In the genomic region with DNA sequence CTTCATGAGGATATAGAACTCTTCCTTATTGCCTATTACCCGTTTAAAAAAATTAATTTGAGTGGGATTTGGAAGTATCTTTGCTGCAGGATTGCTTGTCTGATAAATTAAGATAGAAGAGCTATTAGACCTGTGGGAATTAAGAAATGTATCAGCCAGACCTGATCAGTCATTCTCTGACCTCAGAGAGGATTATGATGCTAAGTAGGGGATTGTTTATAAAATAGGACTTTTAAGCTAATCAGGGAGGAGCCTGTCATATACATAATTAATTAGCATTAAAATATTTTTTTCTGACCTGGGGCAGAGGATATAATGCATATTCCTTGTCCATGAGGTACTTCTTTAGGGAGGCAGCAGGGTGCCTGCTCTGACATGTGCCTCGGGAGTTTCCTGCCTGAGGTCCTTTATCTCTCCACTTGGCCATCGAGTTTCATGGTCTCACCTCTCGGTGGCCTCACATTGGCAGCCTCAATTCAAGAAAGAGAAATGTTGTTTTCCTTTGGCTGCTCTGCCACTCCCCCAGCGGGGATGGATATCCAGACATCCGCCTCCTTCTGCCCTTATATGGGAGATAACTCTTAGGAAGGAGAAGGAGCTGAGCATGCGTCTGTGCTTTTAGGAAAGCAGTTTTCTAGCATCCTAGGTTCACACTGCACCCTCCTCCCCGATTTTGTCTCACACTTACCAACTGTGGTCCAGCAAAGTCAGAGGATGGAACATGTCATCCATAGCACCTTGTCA, we compare ENCODE assay signal across 1 cellular context.
TF ChIP-seq lines count a peak whose summit lies in the region.

No MANE protein-coding gene starts in this region.

TF ChIP-seq in K562, 482 proteins besides CTCF, POLR2A, EP300 and RAD21 (continued from another document and continues in another):
- TF ChIP-seq, protein P1, sequence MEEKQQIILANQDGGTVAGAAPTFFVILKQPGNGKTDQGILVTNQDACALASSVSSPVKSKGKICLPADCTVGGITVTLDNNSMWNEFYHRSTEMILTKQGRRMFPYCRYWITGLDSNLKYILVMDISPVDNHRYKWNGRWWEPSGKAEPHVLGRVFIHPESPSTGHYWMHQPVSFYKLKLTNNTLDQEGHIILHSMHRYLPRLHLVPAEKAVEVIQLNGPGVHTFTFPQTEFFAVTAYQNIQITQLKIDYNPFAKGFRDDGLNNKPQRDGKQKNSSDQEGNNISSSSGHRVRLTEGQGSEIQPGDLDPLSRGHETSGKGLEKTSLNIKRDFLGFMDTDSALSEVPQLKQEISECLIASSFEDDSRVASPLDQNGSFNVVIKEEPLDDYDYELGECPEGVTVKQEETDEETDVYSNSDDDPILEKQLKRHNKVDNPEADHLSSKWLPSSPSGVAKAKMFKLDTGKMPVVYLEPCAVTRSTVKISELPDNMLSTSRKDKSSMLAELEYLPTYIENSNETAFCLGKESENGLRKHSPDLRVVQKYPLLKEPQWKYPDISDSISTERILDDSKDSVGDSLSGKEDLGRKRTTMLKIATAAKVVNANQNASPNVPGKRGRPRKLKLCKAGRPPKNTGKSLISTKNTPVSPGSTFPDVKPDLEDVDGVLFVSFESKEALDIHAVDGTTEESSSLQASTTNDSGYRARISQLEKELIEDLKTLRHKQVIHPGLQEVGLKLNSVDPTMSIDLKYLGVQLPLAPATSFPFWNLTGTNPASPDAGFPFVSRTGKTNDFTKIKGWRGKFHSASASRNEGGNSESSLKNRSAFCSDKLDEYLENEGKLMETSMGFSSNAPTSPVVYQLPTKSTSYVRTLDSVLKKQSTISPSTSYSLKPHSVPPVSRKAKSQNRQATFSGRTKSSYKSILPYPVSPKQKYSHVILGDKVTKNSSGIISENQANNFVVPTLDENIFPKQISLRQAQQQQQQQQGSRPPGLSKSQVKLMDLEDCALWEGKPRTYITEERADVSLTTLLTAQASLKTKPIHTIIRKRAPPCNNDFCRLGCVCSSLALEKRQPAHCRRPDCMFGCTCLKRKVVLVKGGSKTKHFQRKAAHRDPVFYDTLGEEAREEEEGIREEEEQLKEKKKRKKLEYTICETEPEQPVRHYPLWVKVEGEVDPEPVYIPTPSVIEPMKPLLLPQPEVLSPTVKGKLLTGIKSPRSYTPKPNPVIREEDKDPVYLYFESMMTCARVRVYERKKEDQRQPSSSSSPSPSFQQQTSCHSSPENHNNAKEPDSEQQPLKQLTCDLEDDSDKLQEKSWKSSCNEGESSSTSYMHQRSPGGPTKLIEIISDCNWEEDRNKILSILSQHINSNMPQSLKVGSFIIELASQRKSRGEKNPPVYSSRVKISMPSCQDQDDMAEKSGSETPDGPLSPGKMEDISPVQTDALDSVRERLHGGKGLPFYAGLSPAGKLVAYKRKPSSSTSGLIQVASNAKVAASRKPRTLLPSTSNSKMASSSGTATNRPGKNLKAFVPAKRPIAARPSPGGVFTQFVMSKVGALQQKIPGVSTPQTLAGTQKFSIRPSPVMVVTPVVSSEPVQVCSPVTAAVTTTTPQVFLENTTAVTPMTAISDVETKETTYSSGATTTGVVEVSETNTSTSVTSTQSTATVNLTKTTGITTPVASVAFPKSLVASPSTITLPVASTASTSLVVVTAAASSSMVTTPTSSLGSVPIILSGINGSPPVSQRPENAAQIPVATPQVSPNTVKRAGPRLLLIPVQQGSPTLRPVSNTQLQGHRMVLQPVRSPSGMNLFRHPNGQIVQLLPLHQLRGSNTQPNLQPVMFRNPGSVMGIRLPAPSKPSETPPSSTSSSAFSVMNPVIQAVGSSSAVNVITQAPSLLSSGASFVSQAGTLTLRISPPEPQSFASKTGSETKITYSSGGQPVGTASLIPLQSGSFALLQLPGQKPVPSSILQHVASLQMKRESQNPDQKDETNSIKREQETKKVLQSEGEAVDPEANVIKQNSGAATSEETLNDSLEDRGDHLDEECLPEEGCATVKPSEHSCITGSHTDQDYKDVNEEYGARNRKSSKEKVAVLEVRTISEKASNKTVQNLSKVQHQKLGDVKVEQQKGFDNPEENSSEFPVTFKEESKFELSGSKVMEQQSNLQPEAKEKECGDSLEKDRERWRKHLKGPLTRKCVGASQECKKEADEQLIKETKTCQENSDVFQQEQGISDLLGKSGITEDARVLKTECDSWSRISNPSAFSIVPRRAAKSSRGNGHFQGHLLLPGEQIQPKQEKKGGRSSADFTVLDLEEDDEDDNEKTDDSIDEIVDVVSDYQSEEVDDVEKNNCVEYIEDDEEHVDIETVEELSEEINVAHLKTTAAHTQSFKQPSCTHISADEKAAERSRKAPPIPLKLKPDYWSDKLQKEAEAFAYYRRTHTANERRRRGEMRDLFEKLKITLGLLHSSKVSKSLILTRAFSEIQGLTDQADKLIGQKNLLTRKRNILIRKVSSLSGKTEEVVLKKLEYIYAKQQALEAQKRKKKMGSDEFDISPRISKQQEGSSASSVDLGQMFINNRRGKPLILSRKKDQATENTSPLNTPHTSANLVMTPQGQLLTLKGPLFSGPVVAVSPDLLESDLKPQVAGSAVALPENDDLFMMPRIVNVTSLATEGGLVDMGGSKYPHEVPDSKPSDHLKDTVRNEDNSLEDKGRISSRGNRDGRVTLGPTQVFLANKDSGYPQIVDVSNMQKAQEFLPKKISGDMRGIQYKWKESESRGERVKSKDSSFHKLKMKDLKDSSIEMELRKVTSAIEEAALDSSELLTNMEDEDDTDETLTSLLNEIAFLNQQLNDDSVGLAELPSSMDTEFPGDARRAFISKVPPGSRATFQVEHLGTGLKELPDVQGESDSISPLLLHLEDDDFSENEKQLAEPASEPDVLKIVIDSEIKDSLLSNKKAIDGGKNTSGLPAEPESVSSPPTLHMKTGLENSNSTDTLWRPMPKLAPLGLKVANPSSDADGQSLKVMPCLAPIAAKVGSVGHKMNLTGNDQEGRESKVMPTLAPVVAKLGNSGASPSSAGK (IDR thresholded peaks at IDR 0.05) = peak; percentile 64
- TF ChIP-seq, protein P2, sequence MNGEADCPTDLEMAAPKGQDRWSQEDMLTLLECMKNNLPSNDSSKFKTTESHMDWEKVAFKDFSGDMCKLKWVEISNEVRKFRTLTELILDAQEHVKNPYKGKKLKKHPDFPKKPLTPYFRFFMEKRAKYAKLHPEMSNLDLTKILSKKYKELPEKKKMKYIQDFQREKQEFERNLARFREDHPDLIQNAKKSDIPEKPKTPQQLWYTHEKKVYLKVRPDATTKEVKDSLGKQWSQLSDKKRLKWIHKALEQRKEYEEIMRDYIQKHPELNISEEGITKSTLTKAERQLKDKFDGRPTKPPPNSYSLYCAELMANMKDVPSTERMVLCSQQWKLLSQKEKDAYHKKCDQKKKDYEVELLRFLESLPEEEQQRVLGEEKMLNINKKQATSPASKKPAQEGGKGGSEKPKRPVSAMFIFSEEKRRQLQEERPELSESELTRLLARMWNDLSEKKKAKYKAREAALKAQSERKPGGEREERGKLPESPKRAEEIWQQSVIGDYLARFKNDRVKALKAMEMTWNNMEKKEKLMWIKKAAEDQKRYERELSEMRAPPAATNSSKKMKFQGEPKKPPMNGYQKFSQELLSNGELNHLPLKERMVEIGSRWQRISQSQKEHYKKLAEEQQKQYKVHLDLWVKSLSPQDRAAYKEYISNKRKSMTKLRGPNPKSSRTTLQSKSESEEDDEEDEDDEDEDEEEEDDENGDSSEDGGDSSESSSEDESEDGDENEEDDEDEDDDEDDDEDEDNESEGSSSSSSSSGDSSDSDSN (IDR thresholded peaks at IDR 0.05; ENCODE audit: borderline replicate concordance in 1 of 2, low read depth in 2 of 2, low read length in 2 of 2) = no peak
- TF ChIP-seq ZNF174 (CRISPR knock-in tag; IDR thresholded peaks at IDR 0.05) = no peak
- no peak for TF ChIP-seq BDP1 (IDR thresholded peaks at IDR 0.05; ENCODE audit: insufficient read depth, insufficient read length)
- no peak for TF ChIP-seq PTRF (tag; IDR thresholded peaks at IDR 0.05)
- TF ChIP-seq, protein P3, sequence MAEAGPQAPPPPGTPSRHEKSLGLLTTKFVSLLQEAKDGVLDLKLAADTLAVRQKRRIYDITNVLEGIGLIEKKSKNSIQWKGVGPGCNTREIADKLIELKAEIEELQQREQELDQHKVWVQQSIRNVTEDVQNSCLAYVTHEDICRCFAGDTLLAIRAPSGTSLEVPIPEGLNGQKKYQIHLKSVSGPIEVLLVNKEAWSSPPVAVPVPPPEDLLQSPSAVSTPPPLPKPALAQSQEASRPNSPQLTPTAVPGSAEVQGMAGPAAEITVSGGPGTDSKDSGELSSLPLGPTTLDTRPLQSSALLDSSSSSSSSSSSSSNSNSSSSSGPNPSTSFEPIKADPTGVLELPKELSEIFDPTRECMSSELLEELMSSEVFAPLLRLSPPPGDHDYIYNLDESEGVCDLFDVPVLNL (CRISPR knock-in tag; IDR thresholded peaks at IDR 0.05; ENCODE audit: low read depth) = no peak
- TF ChIP-seq, protein P4, sequence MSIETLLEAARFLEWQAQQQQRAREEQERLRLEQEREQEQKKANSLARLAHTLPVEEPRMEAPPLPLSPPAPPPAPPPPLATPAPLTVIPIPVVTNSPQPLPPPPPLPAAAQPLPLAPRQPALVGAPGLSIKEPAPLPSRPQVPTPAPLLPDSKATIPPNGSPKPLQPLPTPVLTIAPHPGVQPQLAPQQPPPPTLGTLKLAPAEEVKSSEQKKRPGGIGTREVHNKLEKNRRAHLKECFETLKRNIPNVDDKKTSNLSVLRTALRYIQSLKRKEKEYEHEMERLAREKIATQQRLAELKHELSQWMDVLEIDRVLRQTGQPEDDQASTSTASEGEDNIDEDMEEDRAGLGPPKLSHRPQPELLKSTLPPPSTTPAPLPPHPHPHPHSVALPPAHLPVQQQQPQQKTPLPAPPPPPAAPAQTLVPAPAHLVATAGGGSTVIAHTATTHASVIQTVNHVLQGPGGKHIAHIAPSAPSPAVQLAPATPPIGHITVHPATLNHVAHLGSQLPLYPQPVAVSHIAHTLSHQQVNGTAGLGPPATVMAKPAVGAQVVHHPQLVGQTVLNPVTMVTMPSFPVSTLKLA (conservative IDR thresholded peaks at IDR 0.05) = no peak
- TF ChIP-seq, protein P5, sequence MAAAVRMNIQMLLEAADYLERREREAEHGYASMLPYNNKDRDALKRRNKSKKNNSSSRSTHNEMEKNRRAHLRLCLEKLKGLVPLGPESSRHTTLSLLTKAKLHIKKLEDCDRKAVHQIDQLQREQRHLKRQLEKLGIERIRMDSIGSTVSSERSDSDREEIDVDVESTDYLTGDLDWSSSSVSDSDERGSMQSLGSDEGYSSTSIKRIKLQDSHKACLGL (CRISPR knock-in tag; IDR thresholded peaks at IDR 0.05; ENCODE audit: borderline replicate concordance, poor library complexity, severe bottlenecking) = no peak
- no peak for TF ChIP-seq POLR2G (IDR thresholded peaks at IDR 0.05; ENCODE audit: low read depth, low read length)
- TF ChIP-seq ZNF57 (CRISPR knock-in tag; IDR thresholded peaks at IDR 0.05) = no peak
- no peak for TF ChIP-seq BHLHE40 (IDR thresholded peaks at IDR 0.05; ENCODE audit: low read length)
- no peak for TF ChIP-seq ZNF124 (CRISPR knock-in tag; IDR thresholded peaks at IDR 0.05)
- TF ChIP-seq, protein P6, sequence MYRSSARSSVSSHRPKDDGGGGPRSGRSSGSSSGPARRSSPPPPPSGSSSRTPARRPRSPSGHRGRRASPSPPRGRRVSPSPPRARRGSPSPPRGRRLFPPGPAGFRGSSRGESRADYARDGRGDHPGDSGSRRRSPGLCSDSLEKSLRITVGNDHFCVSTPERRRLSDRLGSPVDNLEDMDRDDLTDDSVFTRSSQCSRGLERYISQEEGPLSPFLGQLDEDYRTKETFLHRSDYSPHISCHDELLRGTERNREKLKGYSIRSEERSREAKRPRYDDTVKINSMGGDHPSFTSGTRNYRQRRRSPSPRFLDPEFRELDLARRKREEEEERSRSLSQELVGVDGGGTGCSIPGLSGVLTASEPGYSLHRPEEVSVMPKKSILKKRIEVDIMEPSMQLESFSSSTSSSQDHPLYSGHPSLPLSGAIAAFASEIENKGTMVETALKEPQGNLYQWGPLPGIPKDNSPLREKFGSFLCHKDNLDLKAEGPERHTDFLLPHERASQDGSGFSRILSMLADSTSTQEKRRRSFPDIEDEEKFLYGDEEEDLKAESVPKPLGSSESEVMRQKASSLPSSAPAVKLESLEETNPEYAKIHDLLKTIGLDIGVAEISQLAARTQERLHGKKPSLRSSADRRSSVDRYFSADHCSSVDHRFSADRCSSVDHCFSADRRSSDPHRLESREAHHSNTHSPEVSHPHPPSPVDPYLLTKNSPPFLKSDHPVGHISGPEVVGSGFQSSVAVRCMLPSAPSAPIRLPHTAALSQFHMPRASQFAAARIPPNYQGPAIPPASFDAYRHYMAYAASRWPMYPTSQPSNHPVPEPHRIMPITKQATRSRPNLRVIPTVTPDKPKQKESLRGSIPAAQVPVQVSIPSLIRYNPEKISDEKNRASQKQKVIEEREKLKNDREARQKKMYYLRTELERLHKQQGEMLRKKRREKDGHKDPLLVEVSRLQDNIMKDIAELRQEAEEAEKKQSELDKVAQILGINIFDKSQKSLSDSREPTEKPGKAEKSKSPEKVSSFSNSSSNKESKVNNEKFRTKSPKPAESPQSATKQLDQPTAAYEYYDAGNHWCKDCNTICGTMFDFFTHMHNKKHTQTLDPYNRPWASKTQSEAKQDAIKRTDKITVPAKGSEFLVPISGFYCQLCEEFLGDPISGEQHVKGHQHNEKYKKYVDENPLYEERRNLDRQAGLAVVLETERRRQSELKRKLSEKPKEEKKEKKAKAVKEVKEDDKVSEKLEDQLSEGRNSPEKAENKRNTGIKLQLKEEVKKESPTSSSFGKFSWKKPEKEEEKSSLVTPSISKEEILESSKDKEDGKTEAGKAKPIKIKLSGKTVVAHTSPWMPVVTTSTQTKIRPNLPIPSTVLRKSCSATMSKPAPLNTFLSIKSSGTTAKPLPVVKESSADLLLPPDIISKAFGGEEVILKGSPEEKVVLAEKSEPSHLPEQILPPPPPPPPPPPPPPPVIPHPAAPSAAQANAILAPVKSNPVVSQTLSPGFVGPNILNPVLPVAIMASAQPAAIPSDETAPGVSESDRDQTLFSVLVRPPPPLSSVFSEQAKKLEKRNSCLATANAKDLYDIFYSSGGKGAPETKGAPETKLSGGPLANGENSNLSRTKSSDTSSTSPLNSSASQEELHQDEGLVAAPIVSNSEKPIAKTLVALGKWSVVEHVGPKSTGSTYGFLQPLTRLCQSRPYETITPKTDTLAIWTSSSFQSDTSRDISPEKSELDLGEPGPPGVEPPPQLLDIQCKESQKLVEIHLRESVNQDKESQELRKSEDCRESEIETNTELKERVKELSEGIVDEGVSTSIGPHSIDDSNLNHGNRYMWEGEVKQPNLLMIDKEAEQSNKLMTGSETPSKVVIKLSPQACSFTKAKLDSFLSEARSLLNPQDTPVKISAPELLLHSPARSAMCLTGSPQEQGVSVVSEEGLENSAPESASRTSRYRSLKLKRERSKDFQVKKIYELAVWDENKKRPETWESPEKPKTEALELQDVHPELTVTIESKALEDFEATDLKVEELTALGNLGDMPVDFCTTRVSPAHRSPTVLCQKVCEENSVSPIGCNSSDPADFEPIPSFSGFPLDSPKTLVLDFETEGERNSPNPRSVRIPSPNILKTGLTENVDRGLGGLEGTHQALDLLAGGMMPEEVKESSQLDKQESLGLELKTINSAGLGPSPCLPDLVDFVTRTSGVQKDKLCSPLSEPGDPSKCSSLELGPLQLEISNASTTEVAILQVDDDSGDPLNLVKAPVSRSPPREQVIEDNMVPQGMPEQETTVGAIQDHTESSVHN (IDR thresholded peaks at IDR 0.05; ENCODE audit: borderline replicate concordance in 1 of 2, low read depth in 1 of 2) = no peak
- TF ChIP-seq ZNF77 (CRISPR knock-in tag; IDR thresholded peaks at IDR 0.05) = no peak
- no peak for TF ChIP-seq SP1 (CRISPR knock-in tag; IDR thresholded peaks at IDR 0.05)
- no peak for TF ChIP-seq ZNF695 (CRISPR knock-in tag; IDR thresholded peaks at IDR 0.05)
- no peak for TF ChIP-seq SIN3A (IDR thresholded peaks at IDR 0.05; ENCODE audit: borderline replicate concordance in 2 of 2, control insufficient read depth in 1 of 2, low read depth in 2 of 2, low read length in 2 of 2)
- TF ChIP-seq MCM5 (IDR thresholded peaks at IDR 0.05; ENCODE audit: low read depth) = no peak
- TF ChIP-seq, protein P7, sequence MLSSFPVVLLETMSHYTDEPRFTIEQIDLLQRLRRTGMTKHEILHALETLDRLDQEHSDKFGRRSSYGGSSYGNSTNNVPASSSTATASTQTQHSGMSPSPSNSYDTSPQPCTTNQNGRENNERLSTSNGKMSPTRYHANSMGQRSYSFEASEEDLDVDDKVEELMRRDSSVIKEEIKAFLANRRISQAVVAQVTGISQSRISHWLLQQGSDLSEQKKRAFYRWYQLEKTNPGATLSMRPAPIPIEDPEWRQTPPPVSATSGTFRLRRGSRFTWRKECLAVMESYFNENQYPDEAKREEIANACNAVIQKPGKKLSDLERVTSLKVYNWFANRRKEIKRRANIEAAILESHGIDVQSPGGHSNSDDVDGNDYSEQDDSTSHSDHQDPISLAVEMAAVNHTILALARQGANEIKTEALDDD (IDR thresholded peaks at IDR 0.05) = no peak
- TF ChIP-seq PTTG1 (tag; IDR thresholded peaks at IDR 0.05; ENCODE audit: low read depth) = no peak
